Comparison of ENCODE assay signal across 30 cellular contexts in genomic region chr7:2570021-2570420, GRCh38.
"Had no signal": no experiment of that assay in that cellular context is flagged by ENCODE, and none has a peak within 500 bp of the region (broad histone marks: within the 10 kb centered on the region; RNA-seq: fewer than 3 reads in every experiment).

No MANE protein-coding gene starts in this region.

- FAIRE-seq: colon, keratinocyte, pancreas had no signal

- H3K27me3 Mint-ChIP-seq: naive thymus-derived CD8-positive, alpha-beta T cell; stimulated activated naive CD8-positive, alpha-beta T cell treated with anti-CD3 and anti-CD28 coated beads, Interleukin-15, amount 100 ng/mL, for 72 hours had no signal

- H3K27ac ChIP-seq: epithelial cell of prostate, gastrocnemius medialis, neutrophil, pancreas, prostate gland, right atrium auricular region, suprapubic skin, transverse colon, upper lobe of right lung, vagina had no signal

- H3K9me3 Mint-ChIP-seq: naive thymus-derived CD8-positive, alpha-beta T cell; nephron progenitor cell; stimulated activated naive CD8-positive, alpha-beta T cell treated with anti-CD3 and anti-CD28 coated beads, Interleukin-15, amount 100 ng/mL, for 72 hours had no signal

- H3K4me1 ChIP-seq: prostate gland had no signal

- H3K27me3 ChIP-seq: dorsolateral prefrontal cortex, gastrocnemius medialis, neutrophil, pancreas, right atrium auricular region, suprapubic skin, transverse colon, upper lobe of right lung, vagina had no signal

- DNase-seq: dorsolateral prefrontal cortex; effector CD4-positive, alpha-beta T cell; foreskin fibroblast; gastrocnemius medialis; head of caudate nucleus; mammary epithelial cell; mesendoderm; naive thymus-derived CD8-positive, alpha-beta T cell; nephron progenitor cell; stimulated activated CD4-positive, alpha-beta T cell treated with anti-CD3 and anti-CD28 coated beads, Interleukin-12 subunit alpha, Interleukin-12 subunit beta, amount 100 ng/mL, for 4 hours; stimulated activated CD4-positive, alpha-beta T cell treated with anti-CD3 and anti-CD28 coated beads, Interleukin-1b, Interleukin-23, amount 100 ng/mL, for 48 hours; stimulated activated CD4-positive, alpha-beta T cell treated with anti-CD3 and anti-CD28 coated beads, Interleukin-4, amount 100 ng/mL, for 1 hour; stimulated activated CD8-positive, alpha-beta memory T cell treated with anti-CD3 and anti-CD28 coated beads, Interleukin-4, amount 100 ng/mL, for 48 hours; stimulated activated naive CD4-positive, alpha-beta T cell; stimulated activated naive CD8-positive, alpha-beta T cell treated with anti-CD3 and anti-CD28 coated beads, Interleukin-15, amount 100 ng/mL, for 72 hours; transverse colon; upper lobe of right lung had no signal

- H3K9me3 ChIP-seq: gastrocnemius medialis, neutrophil, pancreas, prostate gland, right atrium auricular region, suprapubic skin, transverse colon, upper lobe of right lung, vagina had no signal

- ATAC-seq: esophagus mucosa; gastrocnemius medialis; left lobe of liver; naive thymus-derived CD8-positive, alpha-beta T cell; pancreas; sciatic nerve; stimulated activated naive CD8-positive, alpha-beta T cell treated with anti-CD3 and anti-CD28 coated beads, Interleukin-15, amount 100 ng/mL, for 72 hours; upper lobe of right lung had no signal

- H3K4me2 ChIP-seq: smooth muscle cell had no signal

- H3K4me3 Mint-ChIP-seq: naive thymus-derived CD8-positive, alpha-beta T cell; nephron progenitor cell; stimulated activated naive CD8-positive, alpha-beta T cell treated with anti-CD3 and anti-CD28 coated beads, Interleukin-15, amount 100 ng/mL, for 72 hours had no signal

- H3K27ac Mint-ChIP-seq: naive thymus-derived CD8-positive, alpha-beta T cell; nephron progenitor cell; stimulated activated naive CD8-positive, alpha-beta T cell treated with anti-CD3 and anti-CD28 coated beads, Interleukin-15, amount 100 ng/mL, for 72 hours had no signal

- H3K4me3 ChIP-seq: dorsolateral prefrontal cortex, gastrocnemius medialis, pancreas, prostate gland, right atrium auricular region, smooth muscle cell, suprapubic skin, transverse colon, upper lobe of right lung, vagina had no signal
